ENCODE assay signal across 16 cellular contexts in the genomic region with DNA sequence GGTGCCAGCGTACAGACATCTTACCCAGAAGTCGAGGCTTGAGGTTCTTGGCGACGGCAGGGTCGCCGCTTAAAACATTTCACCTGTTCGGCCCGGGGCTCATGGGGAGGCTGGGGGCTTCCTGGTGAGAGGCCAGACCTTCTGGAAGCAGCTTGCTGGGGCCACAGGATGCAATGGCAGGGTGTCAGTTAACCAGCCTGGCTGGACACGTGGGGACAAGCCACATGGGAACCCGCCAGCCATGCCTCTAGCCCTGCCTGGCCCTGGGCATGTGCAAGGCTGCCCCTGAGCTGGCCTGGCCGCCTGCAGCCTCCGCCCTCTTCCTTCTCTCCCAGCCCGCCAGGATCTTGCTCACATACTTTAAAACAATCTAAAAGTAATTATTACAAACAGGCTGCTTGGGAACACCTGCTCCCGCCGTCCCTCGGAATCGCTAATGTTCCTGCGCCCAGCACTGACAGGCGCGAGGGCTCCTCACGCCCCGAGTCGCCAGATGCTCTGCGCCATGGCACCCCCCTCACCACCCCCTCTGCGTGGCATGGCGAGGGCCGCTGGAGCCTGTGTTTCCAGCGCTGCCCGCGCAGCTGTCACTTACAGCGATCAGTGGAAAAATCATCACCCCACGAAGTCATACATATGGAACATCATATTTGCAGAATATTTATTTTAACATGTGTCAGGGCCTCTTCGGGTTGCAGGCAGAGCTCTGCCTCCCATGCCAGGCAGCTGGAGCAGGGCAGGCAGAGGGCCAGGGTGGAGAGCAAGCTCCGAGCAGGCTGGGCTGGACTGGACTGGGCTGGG.
DNase-seq lines count a peak whose midpoint lies in the region; ATAC-seq, FAIRE-seq and TF ChIP-seq lines count a peak whose summit lies in the region.
"Had no signal": no experiment of that assay in that cellular context is flagged by ENCODE, and none has a peak within 500 bp of the region (broad histone marks: within the 10 kb centered on the region; RNA-seq: fewer than 3 reads in every experiment).

No MANE protein-coding gene starts in this region.

- H4K91ac ChIP-seq in H1 (replicated peaks; ENCODE audit: insufficient read length, low read length) = no peak overlapping the region

- TF ChIP-seq CTCF in H1 (IDR thresholded peaks at IDR 0.05; ENCODE audit: control extremely low read depth in 1 of 3, insufficient read depth in 1 of 3, low read depth in 1 of 3, low read length in 3 of 3) = no peak
- TF ChIP-seq CTCF in ovary (IDR thresholded peaks at IDR 0.05) = no peak
- TF ChIP-seq CTCF in hepatocyte (IDR thresholded peaks at IDR 0.05; ENCODE audit: poor library complexity) = no peak

- H3K4me1 ChIP-seq in H1 (replicated peaks in 1 of 4; ENCODE audit: control insufficient read depth in 3 of 4, insufficient read depth in 4 of 4, low read length in 3 of 4) (peaks cover 0 to 18% (median 5%) of the 10 kb centered on the region in 4 experiments; a peak in 5 of 7 replicates), ovary (ENCODE audit: insufficient read depth) (no peaks in the 10 kb centered on the region), hepatocyte (ENCODE audit: insufficient read depth) (peaks cover 20% of the 10 kb centered on the region)

- H3K4me1 Mint-ChIP-seq in activated CD4-positive, alpha-beta T cell treated with anti-CD3 and anti-CD28 coated beads for 36 hours = no peaks in the 10 kb centered on the region
- H3K4me1 Mint-ChIP-seq in activated CD4-positive, alpha-beta T cell treated with anti-CD3 and anti-CD28 coated beads, Interleukin-2, amount 10 ng/mL, durations not matched to agents 24 days and 14 days = peaks cover 2% of the 10 kb centered on the region

- H3K9me3 Mint-ChIP-seq in activated CD4-positive, alpha-beta T cell treated with anti-CD3 and anti-CD28 coated beads for 36 hours (ENCODE audit: low read depth) = no peaks in the 10 kb centered on the region
- no peaks in the 10 kb centered on the region for H3K9me3 Mint-ChIP-seq in activated CD4-positive, alpha-beta T cell treated with anti-CD3 and anti-CD28 coated beads, Interleukin-2, amount 10 ng/mL, durations not matched to agents 24 days and 14 days
- H3K9me3 Mint-ChIP-seq: GM23338 had no signal

- no peak overlapping the region for H3K4me2 ChIP-seq in H1 (ENCODE audit: insufficient read depth in 1 of 2, low read depth in 2 of 2, low read length in 2 of 2)
- no peak overlapping the region for H3K4me2 ChIP-seq in hepatocyte
- H3K4me2 ChIP-seq: GM23338 had no signal

- H3K27me3 ChIP-seq in H1 (replicated peaks in 1 of 4; ENCODE audit: control insufficient read depth in 3 of 4, extremely low read depth in 1 of 4, insufficient read depth in 3 of 4, low read length in 3 of 4) (no peaks in the 10 kb centered on the region), ovary (no peaks in the 10 kb centered on the region), hepatocyte (no peaks in the 10 kb centered on the region)

- H2BK15ac ChIP-seq in H1 (ENCODE audit: low read length) = no peak overlapping the region; the same call in 1 of the 2 replicates

- H3K9me3 ChIP-seq in H1 (ENCODE audit: insufficient read depth in 2 of 2, low read depth in 1 of 2, low read length in 1 of 2) (no peaks in the 10 kb centered on the region), ovary (no peaks in the 10 kb centered on the region), hepatocyte (ENCODE audit: low read depth) (no peaks in the 10 kb centered on the region)

- no peak overlapping the region for H2AK5ac ChIP-seq in H1 (ENCODE audit: low read depth, low read length)

- TF ChIP-seq RAD21 in H1 (IDR thresholded peaks at IDR 0.05 in 1 of 2, conservative IDR thresholded peaks at IDR 0.05 in 1 of 2; ENCODE audit: low read depth in 2 of 2, low read length in 2 of 2) = no peak

- no peak overlapping the region for H4K5ac ChIP-seq in H1 (ENCODE audit: insufficient read length, low read depth, low read length)

- H3K79me2 ChIP-seq in H1 (ENCODE audit: control insufficient read depth in 1 of 2, insufficient read depth in 2 of 2, low read length in 2 of 2) (no peaks in the 10 kb centered on the region), hepatocyte (peaks cover 7% of the 10 kb centered on the region)

- H3K4ac ChIP-seq in H1 (replicated peaks; ENCODE audit: insufficient read length, low read depth, low read length) = no peak overlapping the region

- peaks cover 1 to 4% of the 10 kb centered on the region in 2 experiments for H4K20me1 ChIP-seq in H1 (replicated peaks in 1 of 2; ENCODE audit: control insufficient read depth in 1 of 2, insufficient read depth in 2 of 2, low read length in 2 of 2)
- H4K20me1 ChIP-seq in hepatocyte (ENCODE audit: insufficient read depth, poor library complexity, severe bottlenecking) = no peaks in the 10 kb centered on the region

- no peak overlapping the region for H4K8ac ChIP-seq in H1 (ENCODE audit: extremely low read depth, insufficient read depth, low read length)

- H3K27ac Mint-ChIP-seq in activated CD4-positive, alpha-beta T cell treated with anti-CD3 and anti-CD28 coated beads for 36 hours = no peak overlapping the region
- H3K27ac Mint-ChIP-seq in activated CD4-positive, alpha-beta T cell treated with anti-CD3 and anti-CD28 coated beads, Interleukin-2, amount 10 ng/mL, durations not matched to agents 24 days and 14 days = no peak overlapping the region
- H3K27ac Mint-ChIP-seq: GM23338 had no signal

- TF ChIP-seq POLR2A in H1 (IDR thresholded peaks at IDR 0.05; ENCODE audit: control extremely low read depth in 1 of 2, low read depth in 2 of 2, low read length in 2 of 2) = no peak
- no peak for TF ChIP-seq POLR2A in ovary (IDR thresholded peaks at IDR 0.05)

- 83% methylated on average over 26 of the region's 34 CpGs; no CpG with 5 or more reads in 1 of the 2 experiments for WGBS in H1 (ENCODE audit: extremely low coverage in 1 of 2, insufficient coverage in 1 of 2, insufficient read length in 1 of 2, insufficient replicate concordance in 2 of 2, low coverage in 1 of 2, low lambda C conversion rate in 2 of 2, missing lambda C conversion rate in 1 of 2), 2 experiments
- WGBS in ovary, 3 donors = 79 to 91% (median 86%) methylated on average over 34 of the region's 34 CpGs
- 89% methylated on average over 34 of the region's 34 CpGs for WGBS in hepatocyte (ENCODE audit: low lambda C conversion rate, missing lambda C conversion rate)

- TF ChIP-seq EP300 in H1 (IDR thresholded peaks at IDR 0.05; ENCODE audit: borderline replicate concordance in 1 of 2, low read depth in 2 of 2, low read length in 2 of 2) = no peak
- TF ChIP-seq EP300 in ovary (IDR thresholded peaks at IDR 0.05) = no peak

- CTCF ChIA-PET in activated CD4-positive, alpha-beta T cell treated with anti-CD3 and anti-CD28 coated beads for 36 hours (lab: Charles Lee) = interaction anchor here (1.2 to 1.3 kb wide), 2 partner anchors 21 to 186 kb away, joined by 3 to 4 read pairs; no protein-coding TSS in a partner anchor
- CTCF ChIA-PET in H1 (lab: Charles Lee; ENCODE audit: partially characterized antibody) = interaction anchor here (0.7 to 13.4 kb wide), 12 partner anchors 9 to 184 kb away, joined by 3 to 182 read pairs (median 4); no protein-coding TSS in a partner anchor

- H3K56ac ChIP-seq in H1 (replicated peaks; ENCODE audit: insufficient read length, low read depth, low read length) = no peak overlapping the region

- no peaks in the 10 kb centered on the region for H3K79me1 ChIP-seq in H1 (ENCODE audit: low read depth, low read length)

- no peak overlapping the region for H2AFZ ChIP-seq in H1 (ENCODE audit: low read length)
- no peak overlapping the region for H2AFZ ChIP-seq in hepatocyte
- H2AFZ ChIP-seq: GM23338 had no signal

- intact Hi-C loops in activated CD4-positive, alpha-beta T cell treated with anti-CD3 and anti-CD28 coated beads for 36 hours (cut with DNase I, micrococcal nuclease) = loop anchor here in 1 of 2 experiments (5.0 kb wide), 1 partner anchor 128 kb away; no protein-coding TSS in a partner anchor
- intact Hi-C loops in activated CD4-positive, alpha-beta T cell treated with anti-CD3 and anti-CD28 coated beads, Interleukin-2, amount 10 ng/mL, durations not matched to agents 24 days and 14 days (cut with micrococcal nuclease) = loop anchor here (5.0 kb wide), 1 partner anchor 122 kb away; no protein-coding TSS in a partner anchor
- intact Hi-C loops in ovary (cut with DNase I) = loop anchor here (5.0 to 10.0 kb wide), 3 partner anchors 130 to 188 kb away; partner anchors contain the start of gene GSE1 (in 1 of the 4)

- no peak overlapping the region for H3K18ac ChIP-seq in H1 (ENCODE audit: extremely low read depth, low read length)

- no peak overlapping the region for H3K4me3 Mint-ChIP-seq in activated CD4-positive, alpha-beta T cell treated with anti-CD3 and anti-CD28 coated beads for 36 hours
- no peak overlapping the region for H3K4me3 Mint-ChIP-seq in activated CD4-positive, alpha-beta T cell treated with anti-CD3 and anti-CD28 coated beads, Interleukin-2, amount 10 ng/mL, durations not matched to agents 24 days and 14 days
- H3K4me3 Mint-ChIP-seq: GM23338 had no signal

- POLR2A ChIA-PET in activated CD4-positive, alpha-beta T cell treated with anti-CD3 and anti-CD28 coated beads for 36 hours (lab: Charles Lee) = no interaction called here
- POLR2A ChIA-PET in H1 (lab: Charles Lee; ENCODE audit: partially characterized antibody) = interaction anchor here (1.0 kb wide), 1 partner anchor 10 kb away, joined by 4 read pairs; no protein-coding TSS in a partner anchor

- no peaks in the 10 kb centered on the region for H3K9me2 ChIP-seq in hepatocyte (replicated peaks; ENCODE audit: insufficient read depth)

- ATAC-seq in activated CD4-positive, alpha-beta T cell treated with anti-CD3 and anti-CD28 coated beads for 36 hours = no peak
- ATAC-seq: GM23338; stimulated activated naive CD8-positive, alpha-beta T cell treated with anti-CD3 and anti-CD28 coated beads, Interleukin-15, Interleukin-2, amounts not matched to agents 100 U/mL and 50 U/mL, for 24 hours had no signal

- no peak overlapping the region for H3K4me3 ChIP-seq in H1 (ENCODE audit: extremely low read depth in 1 of 4, insufficient read depth in 2 of 4, low read depth in 3 of 4, low read length in 4 of 4)
- H3K4me3 ChIP-seq in ovary = no peak overlapping the region
- H3K4me3 ChIP-seq in hepatocyte = no peak overlapping the region
- H3K4me3 ChIP-seq: GM23338 had no signal

- H2BK5ac ChIP-seq in H1 (ENCODE audit: low read depth, low read length) = 0 out of 2 replicates have a peak overlapping the region, but pooled peaks have one; percentile 44

- H2BK20ac ChIP-seq in H1 (ENCODE audit: low read length) = no peak overlapping the region

- H3K36me3 ChIP-seq in H1 (ENCODE audit: control insufficient read depth in 2 of 4, insufficient read depth in 4 of 4, low read length in 3 of 4) (no peaks in the 10 kb centered on the region), ovary (no peaks in the 10 kb centered on the region), hepatocyte (replicated peaks; ENCODE audit: insufficient read depth, low read depth) (no peaks in the 10 kb centered on the region)

- peaks cover 1% of the 10 kb centered on the region for H3K27me3 Mint-ChIP-seq in activated CD4-positive, alpha-beta T cell treated with anti-CD3 and anti-CD28 coated beads for 36 hours
- peaks cover 7% of the 10 kb centered on the region for H3K27me3 Mint-ChIP-seq in activated CD4-positive, alpha-beta T cell treated with anti-CD3 and anti-CD28 coated beads, Interleukin-2, amount 10 ng/mL, durations not matched to agents 24 days and 14 days

- no peaks in the 10 kb centered on the region for H3K36me3 Mint-ChIP-seq in activated CD4-positive, alpha-beta T cell treated with anti-CD3 and anti-CD28 coated beads for 36 hours (ENCODE audit: low read depth)
- H3K36me3 Mint-ChIP-seq in activated CD4-positive, alpha-beta T cell treated with anti-CD3 and anti-CD28 coated beads, Interleukin-2, amount 10 ng/mL, durations not matched to agents 24 days and 14 days (ENCODE audit: low read depth) = no peaks in the 10 kb centered on the region

- H3K9ac ChIP-seq in H1 (replicated peaks in 1 of 4; ENCODE audit: extremely low read depth in 1 of 4, low read depth in 3 of 4, low read length in 3 of 4) = no peak overlapping the region

- no peak overlapping the region for H3K14ac ChIP-seq in H1 (ENCODE audit: insufficient read length)

- peak; percentile 2 for DNase-seq in activated CD4-positive, alpha-beta T cell treated with anti-CD3 and anti-CD28 coated beads for 36 hours
- no peak for DNase-seq in activated CD4-positive, alpha-beta T cell treated with anti-CD3 and anti-CD28 coated beads, Interleukin-2, amount 10 ng/mL, durations not matched to agents 24 days and 14 days
- DNase-seq in NCI-H1105 (lab: John Stamatoyannopoulos, UW) = peak; percentile 22
- peak in 1 of 2 experiments; percentile 42 for DNase-seq in H1 (ENCODE audit: low read depth in 1 of 2, low spot score in 2 of 2)
- DNase-seq in ovary = peak in 4 of 5 donors; percentile 9 to 34 (median 22)
- no peak for DNase-seq in AML-193 (lab: John Stamatoyannopoulos, UW)
- no peak for DNase-seq in D341Med (ENCODE audit: low spot score)
- no peak for DNase-seq in hepatocyte (ENCODE audit: low spot score)
- DNase-seq: EL; foreskin melanocyte; Karpas-422; NCI-H226; RPMI8226; stimulated activated CD4-positive, alpha-beta T cell treated with anti-CD3 and anti-CD28 coated beads, Interleukin-4, amount 100 ng/mL, for 4 hours; stimulated activated naive CD8-positive, alpha-beta T cell treated with anti-CD3 and anti-CD28 coated beads, Interleukin-15, Interleukin-2, amounts not matched to agents 100 U/mL and 50 U/mL, for 24 hours had no signal

- peaks cover 10% of the 10 kb centered on the region; the same call in 1 of the 2 replicates for H3K23me2 ChIP-seq in H1 (ENCODE audit: low read depth, low read length)

- H3K27ac ChIP-seq in H1 (ENCODE audit: low read depth, low read length) (no peak overlapping the region), ovary (no peak overlapping the region), hepatocyte (no peak overlapping the region)

- no peak overlapping the region for H2BK12ac ChIP-seq in H1 (ENCODE audit: low read depth, low read length)

- no peak overlapping the region for H2BK120ac ChIP-seq in H1 (replicated peaks; ENCODE audit: low read depth, low read length)

- no peak overlapping the region for H3K23ac ChIP-seq in H1 (ENCODE audit: insufficient read length)

- no peak for FAIRE-seq in H1 (lab: Jason Lieb, UNC)

Comparison
In these comparisons a context has a peak if more than half of its experiments do, and no peak if none do; other contexts are left out.
1. DNase-seq: peak in activated CD4-positive, alpha-beta T cell treated with anti-CD3 and anti-CD28 coated beads for 36 hours (single experiment), NCI-H1105 (single experiment) and ovary (4 of 5); none in activated CD4-positive, alpha-beta T cell treated with anti-CD3 and anti-CD28 coated beads, Interleukin-2, amount 10 ng/mL, durations not matched to agents 24 days and 14 days (single experiment), AML-193 (0 of 2), D341Med (single experiment) and hepatocyte (single experiment).